In genomic region chr6:88965691-88966090, GRCh38 we compare ENCODE assay signal across 18 cellular contexts. TPM values are rescaled to one million over a fixed set of nuclear protein-coding genes. Genes with fewer than 3 reads are reported as not detected.
DNase-seq lines count a peak whose midpoint lies in the region; ATAC-seq and TF ChIP-seq lines count a peak whose summit lies in the region.
"Had no signal": no experiment of that assay in that cellular context is flagged by ENCODE, and none has a peak within 500 bp of the region (broad histone marks: within the 10 kb centered on the region; RNA-seq: fewer than 3 reads in every experiment).

No MANE protein-coding gene starts in this region.

- peaks cover 3% of the 10 kb centered on the region for H3K36me3 Mint-ChIP-seq in chondrocyte (ENCODE audit: low read depth)
- peaks cover 13% of the 10 kb centered on the region for H3K36me3 Mint-ChIP-seq in nephron (ENCODE audit: low read depth)

- H3K27ac ChIP-seq in HUES6 (ENCODE audit: low read depth, low read length) (no peak overlapping the region), gastroesophageal sphincter (no peak overlapping the region)

- H3K27me3 ChIP-seq in HUES6 (ENCODE audit: control insufficient read depth, insufficient read depth, low read length) = peaks cover 11% of the 10 kb centered on the region
- peaks cover 7% of the 10 kb centered on the region for H3K27me3 ChIP-seq in H7 (ENCODE audit: control insufficient read depth, insufficient read depth, low read length)
- H3K27me3 ChIP-seq in gastroesophageal sphincter = no peaks in the 10 kb centered on the region

- no peak for DNase-seq in chondrocyte (ENCODE audit: low spot score)
- no peak for DNase-seq in H7
- DNase-seq in SKM-1 treated with dmso at 0.1 percent for 144 hours (lab: John Stamatoyannopoulos, UW; ENCODE audit: unreplicated experiment) = no peak
- no peak for DNase-seq in activated CD4-positive, CD25-positive, alpha-beta regulatory T cell treated with anti-CD3 and anti-CD28 coated beads, Interleukin-2, amount 50 U/mL, for 72 hours
- DNase-seq: ACHN, AML-193, Caco-2, DMS153, GOT3, NCI-H1048, NCI-H146, NCI-H2081 treated with DMSO at 0.1 percent for 48 hours, NCI-H510A treated with DMSO at 0.1 percent for 48 hours had no signal

- H3K27me3 Mint-ChIP-seq in chondrocyte (ENCODE audit: low read depth) = no peaks in the 10 kb centered on the region
- no peaks in the 10 kb centered on the region for H3K27me3 Mint-ChIP-seq in nephron (ENCODE audit: low read depth)

- no peaks in the 10 kb centered on the region; the same call in none of the 2 replicates for H3K9me3 ChIP-seq in ES-I3 (ENCODE audit: control insufficient read depth, insufficient read depth, low read length)
- peaks cover 9% of the 10 kb centered on the region; the same call in 1 of the 2 replicates for H3K9me3 ChIP-seq in HUES6 (ENCODE audit: control insufficient read depth, insufficient read depth, low read depth, low read length)
- no peaks in the 10 kb centered on the region for H3K9me3 ChIP-seq in gastroesophageal sphincter

- TF ChIP-seq POLR2A in gastroesophageal sphincter (IDR thresholded peaks at IDR 0.05) = no peak

- H3K36me3 ChIP-seq in ES-I3 (ENCODE audit: insufficient read depth, low read length) = no peaks in the 10 kb centered on the region
- H3K36me3 ChIP-seq in HUES6 (ENCODE audit: control insufficient read depth, insufficient read depth, low read length) = 0 out of 2 replicates have a peak, but pooled peaks cover 2% of the 10 kb centered on the region
- H3K36me3 ChIP-seq in H7 (replicated peaks; ENCODE audit: control insufficient read depth, insufficient read depth, low read length) = no peaks in the 10 kb centered on the region
- H3K36me3 ChIP-seq in gastroesophageal sphincter = no peaks in the 10 kb centered on the region

- H3K27ac Mint-ChIP-seq in chondrocyte (ENCODE audit: unreplicated experiment) (no peak overlapping the region), nephron (peak overlapping the region in 2 of 3 experiments; percentile 35 to 90)
- H3K27ac Mint-ChIP-seq: CD14-positive monocyte had no signal

- TF ChIP-seq CTCF in chondrocyte (IDR thresholded peaks at IDR 0.05) = no peak
- TF ChIP-seq CTCF in nephron (IDR thresholded peaks at IDR 0.05; ENCODE audit: unreplicated experiment in 3 of 3) = no peak
- no peak for TF ChIP-seq CTCF in gastroesophageal sphincter (IDR thresholded peaks at IDR 0.05)

- H3K4me3 Mint-ChIP-seq in chondrocyte (ENCODE audit: unreplicated experiment) = peak overlapping the region; percentile 31
- peak overlapping the region; percentile 72 to 97 (median 94) for H3K4me3 Mint-ChIP-seq in nephron
- H3K4me3 Mint-ChIP-seq: CD14-positive monocyte had no signal

- H3K4me1 Mint-ChIP-seq in chondrocyte (ENCODE audit: low read depth) = peaks cover 21% of the 10 kb centered on the region
- H3K4me1 Mint-ChIP-seq in nephron = peaks cover 28% of the 10 kb centered on the region

- H3K4me1 ChIP-seq in ES-I3 (ENCODE audit: insufficient read depth, low read length) = 0 out of 2 replicates have a peak, but pooled peaks cover 3% of the 10 kb centered on the region
- peaks cover 19% of the 10 kb centered on the region; the same call in 1 of the 2 replicates for H3K4me1 ChIP-seq in HUES6 (ENCODE audit: control insufficient read depth, insufficient read depth, low read length)
- H3K4me1 ChIP-seq in gastroesophageal sphincter = peaks cover 0 to 27% (median 12%) of the 10 kb centered on the region in 3 donors

- no peak for TF ChIP-seq EP300 in gastroesophageal sphincter (IDR thresholded peaks at IDR 0.05)

- H3K9ac ChIP-seq in ES-I3 (ENCODE audit: low read depth, low read length) (peak overlapping the region; percentile 6; the same call in 1 of the 2 replicates), HUES6 (ENCODE audit: low read length) (no peak overlapping the region)

- H3K4me3 ChIP-seq in HUES6 (ENCODE audit: low read depth, low read length) = peak overlapping the region; percentile 24; the same call in 1 of the 2 replicates
- H3K4me3 ChIP-seq in H7 (ENCODE audit: insufficient read depth, low read depth, low read length) = no peak overlapping the region
- no peak overlapping the region for H3K4me3 ChIP-seq in gastroesophageal sphincter

- WGBS in gastroesophageal sphincter (ENCODE audit: low coverage in 1 of 2), 2 donors = 88% methylated on average over 1 of the region's 2 CpGs; no CpG with 5 or more reads in 1 of the 2 donors

- H3K9me3 Mint-ChIP-seq in chondrocyte (ENCODE audit: low read depth) = peaks cover 7% of the 10 kb centered on the region
- peaks cover 20% of the 10 kb centered on the region for H3K9me3 Mint-ChIP-seq in nephron

- ATAC-seq in gastroesophageal sphincter = no peak

RNA-seq across cellular contexts. Expression of gene RNGTT, which starts 2.3 kb away (rescaled TPM):
- total RNA-seq in chondrocyte (11.8 to 18.4 TPM (median 13.1 TPM) in 3 replicates), gastroesophageal sphincter (10 to 100 TPM; 12.2 to 17.5 (median 14.6) TPM)
- 26.9 and 36.0 TPM in 2 replicates for total RNA-seq in H7 (2014; rRNA removed; shearing (Covaris generic))
